ENCODE assay signal across 12 cellular contexts in the genomic region with DNA sequence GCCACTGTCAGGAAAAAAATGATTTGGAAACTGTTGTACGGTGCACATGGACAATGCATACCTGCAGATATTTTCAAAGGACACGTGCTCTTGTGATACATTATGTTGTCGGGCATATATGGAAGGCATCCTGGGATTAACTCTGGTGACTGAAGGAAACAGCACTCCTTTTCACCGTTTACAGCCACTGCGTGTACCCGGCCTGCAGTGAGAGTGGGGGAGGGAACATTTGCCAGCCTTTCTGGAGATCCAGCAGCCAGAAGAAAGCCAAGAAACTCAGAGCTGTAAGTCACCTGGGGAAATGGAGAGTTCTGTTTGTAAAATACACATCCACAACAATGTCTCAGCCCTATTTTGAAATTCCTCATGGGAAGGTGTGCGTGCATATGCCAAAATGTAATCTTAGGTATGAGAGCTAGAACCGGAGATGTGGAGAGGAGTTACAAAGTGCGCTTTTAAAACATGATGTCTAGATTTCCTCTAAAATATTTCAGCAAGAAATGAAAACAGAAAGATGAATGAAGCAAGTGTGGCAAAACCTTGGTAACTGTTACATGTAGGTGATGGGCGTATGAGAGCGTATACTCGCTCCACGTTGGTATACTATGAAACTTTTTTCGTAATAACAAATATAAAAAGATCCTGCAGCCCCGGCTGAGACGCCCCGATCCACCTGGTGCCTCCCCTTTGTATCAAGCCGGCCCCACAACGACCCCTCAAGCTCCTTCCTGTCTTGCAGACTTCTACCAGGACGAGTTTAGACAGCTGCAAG. TPM values are rescaled to one million over a fixed set of nuclear protein-coding genes. Genes with fewer than 3 reads are reported as not detected.
DNase-seq lines count a peak whose midpoint lies in the region; ATAC-seq, FAIRE-seq and TF ChIP-seq lines count a peak whose summit lies in the region.
"Had no signal": no experiment of that assay in that cellular context is flagged by ENCODE, and none has a peak within 500 bp of the region (broad histone marks: within the 10 kb centered on the region; RNA-seq: fewer than 3 reads in every experiment).

No MANE protein-coding gene starts in this region.

- no peak for TF ChIP-seq POLR2A in GM12891 (IDR thresholded peaks at IDR 0.05; ENCODE audit: low read depth, low read length)

- no peak overlapping the region for H3K27ac Mint-ChIP-seq in activated CD4-positive, alpha-beta T cell treated with anti-CD3 and anti-CD28 coated beads for 36 hours
- H3K27ac Mint-ChIP-seq in neural crest cell (ENCODE audit: unreplicated experiment): no peak overlapping the region

- DNase-seq in activated CD4-positive, alpha-beta T cell treated with anti-CD3 and anti-CD28 coated beads for 36 hours: no peak
- no peak for DNase-seq in activated CD4-positive, alpha-beta T cell treated with anti-CD3 and anti-CD28 coated beads for 1 hour
- DNase-seq in GM12891 (ENCODE audit: insufficient read length, low spot score): no peak
- DNase-seq in coronary artery (ENCODE audit: low spot score): peak; percentile 24
- DNase-seq in neural crest cell (ENCODE audit: low read depth, low spot score): no peak
- no peak for DNase-seq in mesenteric fat pad (ENCODE audit: low spot score)
- DNase-seq in NCI-H2107 treated with DMSO at 0.1 percent for 48 hours (lab: John Stamatoyannopoulos, UW; ENCODE audit: unreplicated experiment): no peak
- no peak for DNase-seq in NCI-H128 (lab: John Stamatoyannopoulos, UW; ENCODE audit: unreplicated experiment)
- DNase-seq: activated CD4-positive, alpha-beta T cell treated with anti-CD3 and anti-CD28 coated beads for 4 hours; NCI-H1048 had no signal

- H3K27me3 Mint-ChIP-seq in activated CD4-positive, alpha-beta T cell treated with anti-CD3 and anti-CD28 coated beads for 36 hours: peaks cover 68% of the 10 kb centered on the region
- H3K27me3 Mint-ChIP-seq in neural crest cell (ENCODE audit: low read depth): peaks cover 94% of the 10 kb centered on the region

- FAIRE-seq in GM12891 (lab: Jason Lieb, UNC): peak; percentile 45

- H3K27ac ChIP-seq in coronary artery: no peak overlapping the region
- H3K27ac ChIP-seq: spleen had no signal

- H3K36me3 Mint-ChIP-seq in activated CD4-positive, alpha-beta T cell treated with anti-CD3 and anti-CD28 coated beads for 36 hours (ENCODE audit: low read depth): no peaks in the 10 kb centered on the region
- no peaks in the 10 kb centered on the region for H3K36me3 Mint-ChIP-seq in neural crest cell (ENCODE audit: low read depth)

- CTCF ChIA-PET in activated CD4-positive, alpha-beta T cell treated with anti-CD3 and anti-CD28 coated beads for 36 hours (lab: Charles Lee): interaction anchor here (0.6 to 1.1 kb wide), 16 partner anchors 11 to 1186 kb away, joined by 3 to 6 read pairs (median 3); no protein-coding TSS in a partner anchor

- intact Hi-C loops in activated CD4-positive, alpha-beta T cell treated with anti-CD3 and anti-CD28 coated beads for 36 hours (cut with DNase I, micrococcal nuclease): loop anchor here (1.0 to 5.0 kb wide), 7 partner anchors 474 to 989 kb away; a partner anchor contains a TSS

- H3K4me1 Mint-ChIP-seq in activated CD4-positive, alpha-beta T cell treated with anti-CD3 and anti-CD28 coated beads for 36 hours: peaks cover 38% of the 10 kb centered on the region
- H3K4me1 Mint-ChIP-seq in neural crest cell: peaks cover 3% of the 10 kb centered on the region

- TF ChIP-seq CTCF in coronary artery (IDR thresholded peaks at IDR 0.05) (no peak), neural crest cell (conservative IDR thresholded peaks at IDR 0.05) (no peak)

- H3K9me3 Mint-ChIP-seq in activated CD4-positive, alpha-beta T cell treated with anti-CD3 and anti-CD28 coated beads for 36 hours (ENCODE audit: low read depth): no peaks in the 10 kb centered on the region
- no peaks in the 10 kb centered on the region for H3K9me3 Mint-ChIP-seq in neural crest cell

- no peak for ATAC-seq in activated CD4-positive, alpha-beta T cell treated with anti-CD3 and anti-CD28 coated beads for 36 hours

- POLR2A ChIA-PET in activated CD4-positive, alpha-beta T cell treated with anti-CD3 and anti-CD28 coated beads for 36 hours (lab: Charles Lee): no interaction called here

- peak overlapping the region; percentile 65 for H3K4me3 ChIP-seq in coronary artery

- H3K4me3 Mint-ChIP-seq in activated CD4-positive, alpha-beta T cell treated with anti-CD3 and anti-CD28 coated beads for 36 hours: peak overlapping the region; percentile 10
- peak overlapping the region; percentile 20 for H3K4me3 Mint-ChIP-seq in neural crest cell

TF ChIP-seq in GM12891, 5 proteins besides CTCF, POLR2A, EP300 and RAD21:
- no peak for TF ChIP-seq TAF1 (IDR thresholded peaks at IDR 0.05; ENCODE audit: low read depth, low read length)
- no peak for TF ChIP-seq PAX5 (IDR thresholded peaks at IDR 0.05; ENCODE audit: insufficient read depth, low read length, severe bottlenecking)
- TF ChIP-seq POLR2AphosphoS5 (IDR thresholded peaks at IDR 0.05; ENCODE audit: low read depth, low read length): no peak
- TF ChIP-seq POU2F2 (IDR thresholded peaks at IDR 0.05; ENCODE audit: low read depth, low read length): no peak
- TF ChIP-seq SPI1 (IDR thresholded peaks at IDR 0.05; ENCODE audit: low read depth, low read length): no peak
TF ChIP-seq in GM12891: peak in this region for 0.

RNA-seq across cellular contexts. Expression of a gene that starts 8.6 kb away (rescaled TPM):
- total RNA-seq in activated CD4-positive, alpha-beta T cell treated with anti-CD3 and anti-CD28 coated beads for 36 hours: not detected
- 0.09 TPM for polyA plus RNA-seq in GM12891 (2012; ENCODE audit: low read depth, missing spikeins)
- total RNA-seq in neural crest cell: not detected in 2 replicates
- total RNA-seq in mesenteric fat pad: 2.7 TPM
- total RNA-seq: left lobe of liver, spleen had no signal
- polyA plus RNA-seq: spleen had no signal
